In the genomic region with DNA sequence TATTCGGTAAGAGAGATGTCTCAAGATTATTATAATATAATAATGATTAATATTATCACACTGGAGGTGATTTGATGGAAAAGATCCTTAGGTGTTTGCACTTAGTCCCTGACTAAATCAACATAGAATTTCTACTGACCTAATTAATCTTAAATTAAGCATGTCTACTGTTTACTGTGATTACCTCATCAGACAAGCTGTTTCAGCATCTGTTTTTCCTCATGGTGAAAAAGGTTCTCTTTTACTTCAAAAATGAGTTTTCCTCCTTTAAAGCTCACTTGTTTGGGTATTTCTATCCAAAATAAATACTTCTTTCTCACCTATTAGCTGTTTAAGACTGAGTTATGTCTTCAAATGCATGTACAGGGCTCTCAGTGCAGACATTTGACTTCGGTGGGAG, we compare ENCODE assay signal across 28 cellular contexts.
"Had no signal": no experiment of that assay in that cellular context is flagged by ENCODE, and none has a peak within 500 bp of the region (broad histone marks: within the 10 kb centered on the region; RNA-seq: fewer than 3 reads in every experiment).

No MANE protein-coding gene starts in this region.

- FAIRE-seq: TTC549 had no signal

- DNase-seq: activated CD4-positive, alpha-beta T cell treated with anti-CD3 and anti-CD28 coated beads, Interleukin-2, amount 10 ng/mL, durations not matched to agents 24 days and 14 days; activated CD4-positive, alpha-beta T cell treated with anti-CD3 and anti-CD28 coated beads, Interleukin-2, amount 50 U/mL, for 4 hours; activated CD8-positive, alpha-beta T cell treated with anti-CD3 and anti-CD28 coated beads for 36 hours; activated effector memory CD4-positive, alpha-beta T cell treated with anti-CD3 and anti-CD28 coated beads, Interleukin-2, amount 50 U/mL, for 16 hours; activated naive CD4-positive, alpha-beta T cell; activated naive CD8-positive, alpha-beta T cell treated with anti-CD3 and anti-CD28 coated beads, Interleukin-2, amount 10 ng/mL, durations not matched to agents 7 days and 5 days; activated T-cell treated with anti-CD3 and anti-CD28 coated beads, Interleukin-2, amount 50 U/mL, for 1 hour; activated T-cell treated with anti-CD3 and anti-CD28 coated beads, Interleukin-2, amount 50 U/mL, for 72 hours; amygdala; Kasumi-1; KG1; MG63; NCI-H1048; NCI-H1105 treated with DMSO at 0.1 percent for 48 hours; NCI-H1436; NCI-H187; NCI-H2029 treated with DMSO at 0.1 percent for 48 hours; NCI-H2107; NCI-H226; NCI-H524 treated with DMSO at 0.1 percent for 48 hours; NCI-H748 treated with DMSO at 0.1 percent for 48 hours; NK-92 treated with Interleukin-12 subunit alpha and Interleukin-12 subunit beta, amount 100 ng/mL, for 24 hours; PC-3; Peyer's patch; RPMI8226; SHP77 treated with DMSO at 0.1 percent for 48 hours; SK-N-SH had no signal
